20 cellular contexts compared by ENCODE assay signal in the genomic region with DNA sequence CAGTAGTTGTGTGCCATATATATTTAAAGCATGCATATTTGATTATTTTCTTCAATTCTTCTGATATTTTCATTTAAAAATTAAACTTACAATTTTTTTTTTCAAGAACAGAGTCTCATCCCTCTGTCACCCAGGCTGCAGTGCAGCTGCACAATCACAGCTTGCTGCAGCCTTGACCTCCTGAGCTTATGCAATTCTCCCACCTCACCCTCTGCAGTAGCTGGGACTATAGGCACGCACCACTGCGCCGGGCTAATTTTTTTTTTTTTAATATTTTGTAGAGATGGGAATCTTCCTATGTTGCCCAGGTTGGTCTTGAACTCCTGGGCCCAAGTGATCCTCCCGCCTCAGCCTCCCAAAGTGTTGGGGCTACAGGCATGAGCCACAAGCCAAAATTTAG. TPM values are rescaled to one million over a fixed set of nuclear protein-coding genes. Genes with fewer than 3 reads are reported as not detected.
DNase-seq lines count a peak whose midpoint lies in the region; ATAC-seq and TF ChIP-seq lines count a peak whose summit lies in the region.
"Had no signal": no experiment of that assay in that cellular context is flagged by ENCODE, and none has a peak within 500 bp of the region (broad histone marks: within the 10 kb centered on the region; RNA-seq: fewer than 3 reads in every experiment).

No MANE protein-coding gene starts in this region.

- H3K4me1 ChIP-seq in breast epithelium (peaks cover 0 to 6% of the 10 kb centered on the region in 2 donors), osteoblast (ENCODE audit: insufficient read depth, low read length) (peaks cover 40% of the 10 kb centered on the region)

- peaks cover 8% of the 10 kb centered on the region for H3K4me1 Mint-ChIP-seq in MCF 10A (ENCODE audit: insufficient read depth, unreplicated experiment)
- H3K4me1 Mint-ChIP-seq: B cell; CD4-positive, CD25-positive, alpha-beta regulatory T cell had no signal

- no peak overlapping the region for H2AFZ ChIP-seq in osteoblast (ENCODE audit: low read length)
- H2AFZ ChIP-seq: GM23338 had no signal

- H3K9me3 ChIP-seq in breast epithelium (no peaks in the 10 kb centered on the region), osteoblast (ENCODE audit: low read depth, low read length) (no peaks in the 10 kb centered on the region)

- no peaks in the 10 kb centered on the region for H4K20me1 ChIP-seq in osteoblast (ENCODE audit: insufficient read depth, low read length)

- no peak for ATAC-seq in HG02840 (IDR thresholded peaks at IDR 0.05; ENCODE audit: low FRiP score, unreplicated experiment)
- ATAC-seq: GM23338, HCT116, K562 had no signal

- TF ChIP-seq CTCF in MCF 10A (IDR thresholded peaks at IDR 0.05; ENCODE audit: unreplicated experiment) (no peak), breast epithelium (IDR thresholded peaks at IDR 0.05) (no peak), brain microvascular endothelial cell (IDR thresholded peaks at IDR 0.05; ENCODE audit: low read depth, low read length, missing control alignments) (no peak), osteoblast (IDR thresholded peaks at IDR 0.05; ENCODE audit: extremely low read depth, low read depth, low read length) (no peak), lower leg skin (IDR thresholded peaks at IDR 0.05) (no peak)

- POLR2A ChIA-PET in MCF 10A (lab: Yijun Ruan, JAX), result interaction anchor here (0.9 kb wide), 1 partner anchor 49 kb away, joined by 4 read pairs; no protein-coding TSS in a partner anchor

- no peak overlapping the region for H3K27ac Mint-ChIP-seq in MCF 10A (ENCODE audit: low read depth, unreplicated experiment)
- H3K27ac Mint-ChIP-seq: B cell; CD4-positive, CD25-positive, alpha-beta regulatory T cell had no signal

- no peak for TF ChIP-seq POLR2A in breast epithelium (IDR thresholded peaks at IDR 0.05)
- TF ChIP-seq POLR2A in lower leg skin (IDR thresholded peaks at IDR 0.05), result no peak

- BruUV-seq in MCF 10A (replicated peaks; lab: Mats Ljungman, UMichigan), result no TSS peak

- intact Hi-C loops in MCF 10A (cut with micrococcal nuclease) (no loop called here), breast epithelium (cut with DNase I; ENCODE audit: low total_unique reads) (no loop called here), lower leg skin (cut with DNase I; ENCODE audit: low total_unique reads) (no loop called here)

- H3K27me3 Mint-ChIP-seq in MCF 10A (ENCODE audit: insufficient read depth, unreplicated experiment), result no peaks in the 10 kb centered on the region

- H3K27me3 ChIP-seq in breast epithelium, result no peaks in the 10 kb centered on the region
- H3K27me3 ChIP-seq in brain microvascular endothelial cell (replicated peaks), result no peaks in the 10 kb centered on the region
- no peaks in the 10 kb centered on the region for H3K27me3 ChIP-seq in osteoblast (ENCODE audit: insufficient read depth, low read length)

- in situ Hi-C loops in brain microvascular endothelial cell (cut with HindIII; ENCODE audit: low pct_ligation_motif_present, low sequenced_read_pairs), result no loop called here

- CTCF ChIA-PET in MCF 10A (lab: Yijun Ruan, JAX), result interaction anchor here (0.8 kb wide), 1 partner anchor 29 kb away, joined by 3 read pairs; no protein-coding TSS in a partner anchor

- H3K4me3 ChIP-seq in breast epithelium (no peak overlapping the region), brain microvascular endothelial cell (ENCODE audit: low read depth, low read length) (no peak overlapping the region), osteoblast (ENCODE audit: insufficient read depth, low read length) (no peak overlapping the region), lower leg skin (ENCODE audit: low read depth, poor library complexity, severe bottlenecking) (no peak overlapping the region)
- H3K4me3 ChIP-seq: GM23338, K562 had no signal

- DNase-seq in MCF 10A (ENCODE audit: unreplicated experiment), result peak; percentile 27
- no peak for DNase-seq in breast epithelium (ENCODE audit: low spot score in 2 of 2)
- DNase-seq in brain microvascular endothelial cell, result no peak
- no peak for DNase-seq in osteoblast (ENCODE audit: insufficient read length, low spot score, missing footprints)
- no peak for DNase-seq in lower leg skin (ENCODE audit: low spot score in 2 of 2)
- no peak for DNase-seq in stimulated activated naive CD4-positive, alpha-beta T cell treated with Interleukin-2 at 50 U/mL for 16 hours (lab: John Stamatoyannopoulos, UW)
- no peak for DNase-seq in NCI-H748 (lab: John Stamatoyannopoulos, UW; ENCODE audit: unreplicated experiment)
- DNase-seq: CD4-positive, CD25-positive, alpha-beta regulatory T cell; COR-L47; NCI-H1105; NCI-H2081; NCI-H510A; NCI-H774; SHP77 treated with DMSO at 0.1 percent for 48 hours had no signal

- H3K36me3 ChIP-seq in breast epithelium (no peaks in the 10 kb centered on the region), brain microvascular endothelial cell (replicated peaks) (no peaks in the 10 kb centered on the region), osteoblast (ENCODE audit: insufficient read depth, low read length) (no peaks in the 10 kb centered on the region)

- H3K79me2 ChIP-seq in osteoblast (ENCODE audit: insufficient read depth, low read length), result no peaks in the 10 kb centered on the region

- no peak overlapping the region for H3K4me2 ChIP-seq in osteoblast (ENCODE audit: insufficient read depth, low read length)
- H3K4me2 ChIP-seq: GM23338 had no signal

- no peaks in the 10 kb centered on the region for H3K9me3 Mint-ChIP-seq in MCF 10A (ENCODE audit: unreplicated experiment)
- H3K9me3 Mint-ChIP-seq: GM23338 had no signal

- no peaks in the 10 kb centered on the region for H3K36me3 Mint-ChIP-seq in MCF 10A (ENCODE audit: insufficient read depth, unreplicated experiment)
- H3K36me3 Mint-ChIP-seq: CD4-positive, CD25-positive, alpha-beta regulatory T cell had no signal

- no peak overlapping the region for H3K4me3 Mint-ChIP-seq in MCF 10A (ENCODE audit: unreplicated experiment)
- H3K4me3 Mint-ChIP-seq: B cell; CD4-positive, CD25-positive, alpha-beta regulatory T cell; GM23338 had no signal

- 96% methylated on average over 4 of the region's 4 CpGs for WGBS in lower leg skin, 2 donors

- no peak overlapping the region for H3K27ac ChIP-seq in breast epithelium
- H3K27ac ChIP-seq in brain microvascular endothelial cell, result peak overlapping the region; percentile 90
- peak overlapping the region; percentile 72 for H3K27ac ChIP-seq in osteoblast (ENCODE audit: low read depth, low read length)
- H3K27ac ChIP-seq: 22Rv1 had no signal

RNA-seq across cellular contexts. Expression of a gene that starts 5.8 kb away (rescaled TPM):
- 0.98 and 1.2 TPM in 2 replicates for total RNA-seq in MCF 10A (2022)
- total RNA-seq in breast epithelium, result 1 to 10 TPM; 3.4 to 5.2 (median 4.0) TPM
- 11.6 and 13.6 TPM in 2 replicates for total RNA-seq in osteoblast
- 1 to 10 TPM in 3 of 4 donors, under 1 TPM in 1; 0.59 to 2.3 (median 1.5) TPM for total RNA-seq in lower leg skin
- total RNA-seq: K562 had no signal

Comparison
In these comparisons a context has a peak if more than half of its experiments do, and no peak if none do; other contexts are left out.
1. H3K27ac ChIP-seq: peak in brain microvascular endothelial cell (single experiment) and osteoblast (single experiment); none in breast epithelium (0 of 2).